ENCODE assay signal across 13 cellular contexts in the genomic region with DNA sequence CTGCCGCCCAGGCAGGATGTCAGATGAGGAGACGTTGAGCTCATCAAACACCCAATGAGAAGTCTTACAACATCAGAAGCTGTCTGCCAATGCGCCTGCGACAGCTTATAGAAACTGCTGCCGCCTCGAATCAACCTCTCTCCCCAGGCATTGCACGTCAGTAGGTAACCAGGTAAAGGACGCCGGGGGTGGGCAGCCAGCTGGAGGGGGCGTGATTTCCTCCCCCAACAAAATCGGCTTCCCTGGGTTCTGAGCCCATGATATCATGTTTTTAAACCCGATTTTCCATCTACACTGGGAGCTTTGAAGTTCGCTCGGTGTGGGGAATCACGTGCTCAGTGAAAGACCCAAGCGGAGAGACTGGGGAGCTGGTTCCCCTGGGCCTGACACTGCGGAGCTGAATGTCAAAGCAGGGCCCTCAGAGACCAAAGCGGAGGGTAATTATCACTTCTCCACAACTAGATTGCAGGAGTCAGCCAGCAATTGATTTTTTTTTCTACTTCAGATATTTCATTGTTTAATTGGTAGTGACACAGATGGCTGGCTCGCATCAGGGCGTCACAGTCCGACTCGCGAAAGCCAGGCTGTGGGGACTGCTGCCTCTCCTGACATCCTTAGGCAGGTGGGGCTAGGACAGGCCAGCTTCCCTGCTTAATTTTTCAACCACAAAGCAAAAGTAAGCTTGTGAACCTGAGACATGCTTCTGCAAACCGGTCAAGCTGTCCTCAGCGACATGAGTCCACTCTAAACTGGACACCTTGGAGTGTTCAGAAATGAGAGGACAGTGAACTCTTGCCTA. TPM values are rescaled to one million over a fixed set of nuclear protein-coding genes. Genes with fewer than 3 reads are reported as not detected.
DNase-seq lines count a peak whose midpoint lies in the region; ATAC-seq, FAIRE-seq and TF ChIP-seq lines count a peak whose summit lies in the region.
"Had no signal": no experiment of that assay in that cellular context is flagged by ENCODE, and none has a peak within 500 bp of the region (broad histone marks: within the 10 kb centered on the region; RNA-seq: fewer than 3 reads in every experiment).

No MANE protein-coding gene starts in this region.

- TF ChIP-seq EP300 in neural cell (conservative IDR thresholded peaks at IDR 0.05; ENCODE audit: poor library complexity, severe bottlenecking) = no peak
- no peak for TF ChIP-seq EP300 in esophagus muscularis mucosa (IDR thresholded peaks at IDR 0.05)

- peaks cover 13% of the 10 kb centered on the region for H3K4me1 Mint-ChIP-seq in activated naive CD8-positive, alpha-beta T cell (ENCODE audit: low read depth)

- 67% methylated on average over 25 of the region's 25 CpGs for WGBS in HUES64
- 52% methylated on average over 20 of the region's 25 CpGs for WGBS in esophagus muscularis mucosa

- H3K36me3 ChIP-seq in HUES64 (ENCODE audit: insufficient read depth, low read length) (no peaks in the 10 kb centered on the region), neural cell (ENCODE audit: insufficient read depth, low read length) (no peaks in the 10 kb centered on the region), esophagus muscularis mucosa (no peaks in the 10 kb centered on the region)

- ATAC-seq in GM21786 (IDR thresholded peaks at IDR 0.05; ENCODE audit: unreplicated experiment) (no peak), HG03442 (IDR thresholded peaks at IDR 0.05; ENCODE audit: unreplicated experiment) (no peak)
- ATAC-seq: left ventricle myocardium superior; stimulated activated naive B cell treated with anti-CD40 and anti-IgM and Interleukin-4, amounts not matched to agents 10 μg/mL and 1 μg/mL and 100 μg/mL, for 72 hours had no signal

- TF ChIP-seq RAD21 in neural cell (conservative IDR thresholded peaks at IDR 0.05) = no peak

- TF ChIP-seq POLR2A in GM12892 (IDR thresholded peaks at IDR 0.05; ENCODE audit: low read depth, low read length) = no peak
- no peak for TF ChIP-seq POLR2A in esophagus muscularis mucosa (IDR thresholded peaks at IDR 0.05; ENCODE audit: low read depth)

- no peaks in the 10 kb centered on the region for H3K9me3 Mint-ChIP-seq in activated naive CD8-positive, alpha-beta T cell (ENCODE audit: low read depth)
- H3K9me3 Mint-ChIP-seq: stimulated activated naive B cell treated with anti-CD40 and anti-IgM and Interleukin-4, amounts not matched to agents 10 μg/mL and 1 μg/mL and 100 μg/mL, for 72 hours had no signal

- peak overlapping the region; percentile 43 for H3K27ac Mint-ChIP-seq in activated naive CD8-positive, alpha-beta T cell
- H3K27ac Mint-ChIP-seq: stimulated activated naive B cell treated with anti-CD40 and anti-IgM and Interleukin-4, amounts not matched to agents 10 μg/mL and 1 μg/mL and 100 μg/mL, for 72 hours had no signal

- no peaks in the 10 kb centered on the region for H3K9me2 ChIP-seq in neural cell (ENCODE audit: insufficient read depth, low read length)
- H3K9me2 ChIP-seq: SK-N-SH had no signal

- no peaks in the 10 kb centered on the region for H4K20me1 ChIP-seq in neural cell (ENCODE audit: insufficient read depth)

- H3K9me3 ChIP-seq in HUES64 (ENCODE audit: insufficient read depth, low read depth, low read length) (no peaks in the 10 kb centered on the region), neural cell (ENCODE audit: low read length) (no peaks in the 10 kb centered on the region), esophagus muscularis mucosa (no peaks in the 10 kb centered on the region)
- H3K9me3 ChIP-seq: SK-N-SH had no signal

- H3K9ac ChIP-seq in HUES64 (ENCODE audit: low read depth, low read length) = no peak overlapping the region
- no peak overlapping the region for H3K9ac ChIP-seq in neural cell (ENCODE audit: low read length)
- H3K9ac ChIP-seq: KMS-11, SK-N-SH had no signal

- no peak overlapping the region for H2AFZ ChIP-seq in neural cell (ENCODE audit: low read depth, low read length)

- H3K27ac ChIP-seq in HUES64 (ENCODE audit: low read depth, low read length) = no peak overlapping the region
- peak overlapping the region; percentile 42 for H3K27ac ChIP-seq in neural cell (ENCODE audit: low read length)
- no peak overlapping the region for H3K27ac ChIP-seq in esophagus muscularis mucosa (replicated peaks in 1 of 4)
- H3K27ac ChIP-seq: KMS-11 had no signal

- no peaks in the 10 kb centered on the region for H3F3A ChIP-seq in neural cell (ENCODE audit: insufficient read depth, low read length, poor library complexity, severe bottlenecking)

- intact Hi-C loops in esophagus muscularis mucosa (cut with DNase I) = no loop called here

- H3K4me1 ChIP-seq in HUES64 (ENCODE audit: insufficient read depth, low read length) = peaks cover 27% of the 10 kb centered on the region
- H3K4me1 ChIP-seq in esophagus muscularis mucosa = peaks cover 0 to 8% (median 0%) of the 10 kb centered on the region in 4 donors

- peak overlapping the region; percentile 15; the same call in 1 of the 2 replicates for H3K4me3 ChIP-seq in HUES64 (ENCODE audit: low read length)
- peak overlapping the region; percentile 38 for H3K4me3 ChIP-seq in neural cell (ENCODE audit: low read length)
- H3K4me3 ChIP-seq in esophagus muscularis mucosa = no peak overlapping the region

- DNase-seq in NCI-H2227 (lab: John Stamatoyannopoulos, UW; ENCODE audit: unreplicated experiment) = peak; percentile 13
- DNase-seq in GM12892 (ENCODE audit: insufficient read length) = no peak
- DNase-seq in esophagus muscularis mucosa (ENCODE audit: extremely low spot score) = no peak
- DNase-seq: activated effector memory CD4-positive, alpha-beta T cell treated with Interleukin-2 at 50 U/mL for 16 hours; left ventricle myocardium superior; SK-N-SH; stimulated activated naive B cell treated with anti-CD40 and anti-IgM and Interleukin-4, amounts not matched to agents 10 μg/mL and 1 μg/mL and 100 μg/mL, for 72 hours had no signal

- H3K36me3 Mint-ChIP-seq in activated naive CD8-positive, alpha-beta T cell = no peaks in the 10 kb centered on the region
- H3K36me3 Mint-ChIP-seq: stimulated activated naive B cell treated with anti-CD40 and anti-IgM and Interleukin-4, amounts not matched to agents 10 μg/mL and 1 μg/mL and 100 μg/mL, for 72 hours had no signal

- TF ChIP-seq CTCF in neural cell (IDR thresholded peaks at IDR 0.05; ENCODE audit: poor library complexity, severe bottlenecking) (no peak), esophagus muscularis mucosa (IDR thresholded peaks at IDR 0.05) (no peak)

- no peaks in the 10 kb centered on the region for H3K79me2 ChIP-seq in neural cell (replicated peaks; ENCODE audit: insufficient read depth, low read length)

- peak overlapping the region; percentile 61 for H3K4me3 Mint-ChIP-seq in activated naive CD8-positive, alpha-beta T cell
- H3K4me3 Mint-ChIP-seq: stimulated activated naive B cell treated with anti-CD40 and anti-IgM and Interleukin-4, amounts not matched to agents 10 μg/mL and 1 μg/mL and 100 μg/mL, for 72 hours had no signal

- H3K4me2 ChIP-seq in neural cell (ENCODE audit: low read length) = no peak overlapping the region
- H3K4me2 ChIP-seq: KMS-11, SK-N-SH had no signal

- H3K27me3 ChIP-seq in HUES64 (ENCODE audit: insufficient read depth, low read length) (peaks cover 3% of the 10 kb centered on the region; the same call in 1 of the 2 replicates), neural cell (ENCODE audit: insufficient read depth, low read depth, low read length) (no peaks in the 10 kb centered on the region), esophagus muscularis mucosa (peaks cover 0 to 54% (median 0%) of the 10 kb centered on the region in 4 donors)

- no peaks in the 10 kb centered on the region for H3K27me3 Mint-ChIP-seq in activated naive CD8-positive, alpha-beta T cell

- no peak for FAIRE-seq in GM12892 (lab: Jason Lieb, UNC)

TF ChIP-seq in neural cell, 6 proteins besides CTCF, POLR2A, EP300 and RAD21:
- TF ChIP-seq MXI1 (conservative IDR thresholded peaks at IDR 0.05; ENCODE audit: poor library complexity, severe bottlenecking) (no peak), EZH2 (IDR thresholded peaks at IDR 0.05; ENCODE audit: borderline replicate concordance, insufficient read depth, low read length, poor library complexity, severe bottlenecking) (no peak), POLR2AphosphoS5 (IDR thresholded peaks at IDR 0.05) (no peak), TAF1 (IDR thresholded peaks at IDR 0.05; ENCODE audit: low read depth) (no peak), SMC3 (conservative IDR thresholded peaks at IDR 0.05; ENCODE audit: poor library complexity) (no peak)
- TF ChIP-seq, protein P1, sequence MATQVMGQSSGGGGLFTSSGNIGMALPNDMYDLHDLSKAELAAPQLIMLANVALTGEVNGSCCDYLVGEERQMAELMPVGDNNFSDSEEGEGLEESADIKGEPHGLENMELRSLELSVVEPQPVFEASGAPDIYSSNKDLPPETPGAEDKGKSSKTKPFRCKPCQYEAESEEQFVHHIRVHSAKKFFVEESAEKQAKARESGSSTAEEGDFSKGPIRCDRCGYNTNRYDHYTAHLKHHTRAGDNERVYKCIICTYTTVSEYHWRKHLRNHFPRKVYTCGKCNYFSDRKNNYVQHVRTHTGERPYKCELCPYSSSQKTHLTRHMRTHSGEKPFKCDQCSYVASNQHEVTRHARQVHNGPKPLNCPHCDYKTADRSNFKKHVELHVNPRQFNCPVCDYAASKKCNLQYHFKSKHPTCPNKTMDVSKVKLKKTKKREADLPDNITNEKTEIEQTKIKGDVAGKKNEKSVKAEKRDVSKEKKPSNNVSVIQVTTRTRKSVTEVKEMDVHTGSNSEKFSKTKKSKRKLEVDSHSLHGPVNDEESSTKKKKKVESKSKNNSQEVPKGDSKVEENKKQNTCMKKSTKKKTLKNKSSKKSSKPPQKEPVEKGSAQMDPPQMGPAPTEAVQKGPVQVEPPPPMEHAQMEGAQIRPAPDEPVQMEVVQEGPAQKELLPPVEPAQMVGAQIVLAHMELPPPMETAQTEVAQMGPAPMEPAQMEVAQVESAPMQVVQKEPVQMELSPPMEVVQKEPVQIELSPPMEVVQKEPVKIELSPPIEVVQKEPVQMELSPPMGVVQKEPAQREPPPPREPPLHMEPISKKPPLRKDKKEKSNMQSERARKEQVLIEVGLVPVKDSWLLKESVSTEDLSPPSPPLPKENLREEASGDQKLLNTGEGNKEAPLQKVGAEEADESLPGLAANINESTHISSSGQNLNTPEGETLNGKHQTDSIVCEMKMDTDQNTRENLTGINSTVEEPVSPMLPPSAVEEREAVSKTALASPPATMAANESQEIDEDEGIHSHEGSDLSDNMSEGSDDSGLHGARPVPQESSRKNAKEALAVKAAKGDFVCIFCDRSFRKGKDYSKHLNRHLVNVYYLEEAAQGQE (IDR thresholded peaks at IDR 0.05; ENCODE audit: borderline replicate concordance) = no peak
TF ChIP-seq in neural cell: peak in this region for 0.

RNA-seq across cellular contexts. Expression of a gene that starts 15.4 kb away (rescaled TPM):
- 5.6 TPM for polyA plus RNA-seq in HUES64 (2013, experiment 1 of 2)
- 4.6 TPM for polyA plus RNA-seq in HUES64 (2013, experiment 2 of 2)
- polyA plus RNA-seq in neural cell = 0.02 and 0.42 TPM in 2 replicates
- polyA minus RNA-seq in neural cell = 0.23 TPM in 1 of 2 replicates, not detected in the other
- 0.02 TPM for polyA plus RNA-seq in GM12892 (2012; ENCODE audit: missing spikeins)
- under 1 TPM; 0.19 to 0.66 (median 0.41) TPM for total RNA-seq in esophagus muscularis mucosa
- polyA plus RNA-seq: SK-N-SH had no signal

RNA-seq across cellular contexts. Expression of a gene that starts 50.0 kb away (rescaled TPM):
- polyA plus RNA-seq in HUES64 (2013, experiment 1 of 2) = not detected
- polyA plus RNA-seq in HUES64 (2013, experiment 2 of 2) = not detected
- not detected in 2 replicates for polyA plus RNA-seq in neural cell
- polyA minus RNA-seq in neural cell = not detected in 2 replicates
- not detected for polyA plus RNA-seq in GM12892 (2012; ENCODE audit: missing spikeins)
- not detected for total RNA-seq in esophagus muscularis mucosa
- total RNA-seq: left ventricle myocardium superior had no signal
- polyA plus RNA-seq: SK-N-SH had no signal

Comparison
In these comparisons a context has a peak if more than half of its experiments do, and no peak if none do; other contexts are left out.
1. H3K4me3 ChIP-seq: peak in HUES64 (single experiment) and neural cell (single experiment); none in esophagus muscularis mucosa (0 of 4).